Comparison of ENCODE assay signal across 5 cellular contexts in genomic region chr10:111962951-111963350, GRCh38.
"Had no signal": no experiment of that assay in that cellular context is flagged by ENCODE, and none has a peak within 500 bp of the region (broad histone marks: within the 10 kb centered on the region; RNA-seq: fewer than 3 reads in every experiment).

No MANE protein-coding gene starts in this region.

- H3K27ac ChIP-seq: HL-60 had no signal

- H3K4me3 ChIP-seq: K562 had no signal

- DNase-seq: IMR-90, KBM-7, KG1 had no signal
